In the genomic region with DNA sequence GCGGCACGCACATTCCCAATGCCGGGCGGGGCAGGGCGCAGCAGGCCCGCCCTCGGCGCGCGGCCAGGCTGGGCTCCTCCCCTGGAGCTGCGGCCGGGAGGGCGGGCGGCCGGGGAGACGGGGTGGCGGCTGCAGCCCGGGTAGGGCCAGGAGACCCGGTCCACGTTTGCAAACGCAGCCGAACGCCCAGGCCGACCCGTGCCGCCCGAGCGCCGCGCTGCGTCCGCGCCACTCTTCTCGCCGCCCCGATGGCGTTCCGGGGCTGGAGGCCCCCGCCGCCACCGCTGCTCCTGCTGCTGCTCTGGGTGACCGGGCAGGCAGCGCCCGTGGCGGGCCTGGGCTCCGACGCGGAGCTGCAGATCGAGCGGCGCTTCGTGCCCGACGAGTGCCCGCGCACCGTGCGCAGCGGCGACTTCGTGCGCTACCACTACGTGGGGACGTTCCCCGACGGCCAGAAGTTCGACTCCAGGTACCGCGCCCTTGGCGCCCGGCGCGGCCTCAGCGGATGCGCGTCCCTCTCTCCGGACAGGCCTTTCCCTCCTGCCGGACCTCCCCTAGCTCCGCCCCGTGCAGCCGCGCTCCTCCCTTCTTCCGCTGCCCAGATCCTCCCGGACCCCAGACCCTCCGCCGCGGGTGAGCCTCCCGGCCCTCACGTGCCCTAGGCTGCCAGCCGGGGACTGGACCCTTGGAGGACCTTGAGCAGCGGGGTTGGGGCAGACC, we compare ENCODE assay signal across 1 cellular context.
TF ChIP-seq lines count a peak whose summit lies in the region.

A gene with protein sequence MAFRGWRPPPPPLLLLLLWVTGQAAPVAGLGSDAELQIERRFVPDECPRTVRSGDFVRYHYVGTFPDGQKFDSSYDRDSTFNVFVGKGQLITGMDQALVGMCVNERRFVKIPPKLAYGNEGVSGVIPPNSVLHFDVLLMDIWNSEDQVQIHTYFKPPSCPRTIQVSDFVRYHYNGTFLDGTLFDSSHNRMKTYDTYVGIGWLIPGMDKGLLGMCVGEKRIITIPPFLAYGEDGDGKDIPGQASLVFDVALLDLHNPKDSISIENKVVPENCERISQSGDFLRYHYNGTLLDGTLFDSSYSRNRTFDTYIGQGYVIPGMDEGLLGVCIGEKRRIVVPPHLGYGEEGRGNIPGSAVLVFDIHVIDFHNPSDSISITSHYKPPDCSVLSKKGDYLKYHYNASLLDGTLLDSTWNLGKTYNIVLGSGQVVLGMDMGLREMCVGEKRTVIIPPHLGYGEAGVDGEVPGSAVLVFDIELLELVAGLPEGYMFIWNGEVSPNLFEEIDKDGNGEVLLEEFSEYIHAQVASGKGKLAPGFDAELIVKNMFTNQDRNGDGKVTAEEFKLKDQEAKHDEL (plus strand): TSS at position 115 of the 720 bp plus-strand sequence. CDS start 134 bp downstream, at position 249.

TF ChIP-seq in IMR-90, 13 proteins besides CTCF, POLR2A, EP300 and RAD21 (continued from another document):
- TF ChIP-seq, protein P1, sequence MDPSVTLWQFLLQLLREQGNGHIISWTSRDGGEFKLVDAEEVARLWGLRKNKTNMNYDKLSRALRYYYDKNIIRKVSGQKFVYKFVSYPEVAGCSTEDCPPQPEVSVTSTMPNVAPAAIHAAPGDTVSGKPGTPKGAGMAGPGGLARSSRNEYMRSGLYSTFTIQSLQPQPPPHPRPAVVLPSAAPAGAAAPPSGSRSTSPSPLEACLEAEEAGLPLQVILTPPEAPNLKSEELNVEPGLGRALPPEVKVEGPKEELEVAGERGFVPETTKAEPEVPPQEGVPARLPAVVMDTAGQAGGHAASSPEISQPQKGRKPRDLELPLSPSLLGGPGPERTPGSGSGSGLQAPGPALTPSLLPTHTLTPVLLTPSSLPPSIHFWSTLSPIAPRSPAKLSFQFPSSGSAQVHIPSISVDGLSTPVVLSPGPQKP (IDR thresholded peaks at IDR 0.05; ENCODE audit: borderline replicate concordance, low read depth, low read length) = no peak
- TF ChIP-seq, protein P2, sequence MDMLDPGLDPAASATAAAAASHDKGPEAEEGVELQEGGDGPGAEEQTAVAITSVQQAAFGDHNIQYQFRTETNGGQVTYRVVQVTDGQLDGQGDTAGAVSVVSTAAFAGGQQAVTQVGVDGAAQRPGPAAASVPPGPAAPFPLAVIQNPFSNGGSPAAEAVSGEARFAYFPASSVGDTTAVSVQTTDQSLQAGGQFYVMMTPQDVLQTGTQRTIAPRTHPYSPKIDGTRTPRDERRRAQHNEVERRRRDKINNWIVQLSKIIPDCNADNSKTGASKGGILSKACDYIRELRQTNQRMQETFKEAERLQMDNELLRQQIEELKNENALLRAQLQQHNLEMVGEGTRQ (IDR thresholded peaks at IDR 0.05; ENCODE audit: low read depth, low read length) = peak; percentile 44; the same call in 1 of the 2 replicates
- TF ChIP-seq MAZ (IDR thresholded peaks at IDR 0.05; ENCODE audit: borderline replicate concordance, low read depth, low read length) (peak; percentile 83; the same call in 1 of the 2 replicates), RFX5 (IDR thresholded peaks at IDR 0.05; ENCODE audit: low read depth, low read length) (no peak), MXI1 (IDR thresholded peaks at IDR 0.05; ENCODE audit: borderline replicate concordance, low read depth, low read length) (peak; percentile 51; the same call in 1 of the 2 replicates)
